ENCODE assay signal across 18 cellular contexts in genomic region chr7:149334219-149334618, GRCh38.
"Had no signal": no experiment of that assay in that cellular context is flagged by ENCODE, and none has a peak within 500 bp of the region (broad histone marks: within the 10 kb centered on the region; RNA-seq: fewer than 3 reads in every experiment).

No MANE protein-coding gene starts in this region.

- H3K36me3 ChIP-seq: brain microvascular endothelial cell, heart left ventricle, tibial artery, uterus had no signal

- H3K4me3 Mint-ChIP-seq: activated naive CD8-positive, alpha-beta T cell treated with anti-CD3 and anti-CD28 coated beads for 36 hours; activated T-helper 1 cell treated with anti-CD3 and anti-CD28 coated beads, Interleukin-12 subunit alpha, Interleukin-12 subunit beta, Interleukin-2, Interleukin-4 antibody, amounts not matched to agents 30 ng/mL and 10 ng/mL and 1 ng/mL, durations not matched to agents 14 hours and 24 hours and 36 hours; central memory CD8-positive, alpha-beta T cell; immature natural killer cell; nephron had no signal

- H3K27ac ChIP-seq: brain microvascular endothelial cell, heart left ventricle, tibial artery, uterus had no signal

- H3K4me1 ChIP-seq: heart left ventricle, tibial artery, uterus had no signal

- H3K36me3 Mint-ChIP-seq: activated naive CD8-positive, alpha-beta T cell treated with anti-CD3 and anti-CD28 coated beads for 36 hours; immature natural killer cell had no signal

- H3K27ac Mint-ChIP-seq: activated naive CD8-positive, alpha-beta T cell treated with anti-CD3 and anti-CD28 coated beads for 36 hours; activated T-helper 1 cell treated with anti-CD3 and anti-CD28 coated beads, Interleukin-12 subunit alpha, Interleukin-12 subunit beta, Interleukin-2, Interleukin-4 antibody, amounts not matched to agents 30 ng/mL and 10 ng/mL and 1 ng/mL, durations not matched to agents 14 hours and 24 hours and 36 hours; immature natural killer cell; nephron had no signal

- H3K9me3 ChIP-seq: uterus had no signal

- H3K27me3 Mint-ChIP-seq: activated naive CD8-positive, alpha-beta T cell treated with anti-CD3 and anti-CD28 coated beads for 36 hours had no signal

- ATAC-seq: heart left ventricle had no signal

- H3K9me3 Mint-ChIP-seq: central memory CD8-positive, alpha-beta T cell had no signal

- H3K4me1 Mint-ChIP-seq: activated naive CD8-positive, alpha-beta T cell treated with anti-CD3 and anti-CD28 coated beads for 36 hours; central memory CD8-positive, alpha-beta T cell; immature natural killer cell; nephron had no signal

- H3K4me3 ChIP-seq: heart left ventricle, tibial artery, uterus had no signal

- H3K27me3 ChIP-seq: brain microvascular endothelial cell, heart left ventricle, tibial artery, uterus had no signal

- DNase-seq: activated CD4-positive, alpha-beta T cell treated with anti-CD3 and anti-CD28 coated beads, Interleukin-2, amount 50 U/mL, for 1 hour; activated CD8-positive, alpha-beta memory T cell treated with anti-CD3 and anti-CD28 coated beads for 24 hours; activated naive CD8-positive, alpha-beta T cell treated with anti-CD3 and anti-CD28 coated beads for 36 hours; amygdala; effector CD8-positive, alpha-beta T cell; foreskin melanocyte; heart left ventricle; immature natural killer cell; mesendoderm; nucleus accumbens; stimulated activated CD4-positive, alpha-beta T cell treated with anti-CD3 and anti-CD28 coated beads, Interleukin-2, amount 100 ng/mL, for 48 hours; stimulated activated naive CD4-positive, alpha-beta T cell; tibial artery; uterus had no signal
